ENCODE assay signal across 1 cellular context in genomic region chr11:10328314-10329090, GRCh38.
TF ChIP-seq lines count a peak whose summit lies in the region.

No MANE protein-coding gene starts in this region.

TF ChIP-seq in endothelial cell of umbilical vein, 7 proteins besides CTCF, POLR2A, EP300 and RAD21:
- TF ChIP-seq MYC (IDR thresholded peaks at IDR 0.05; ENCODE audit: low read depth, low read length) (no peak), EZH2 (IDR thresholded peaks at IDR 0.05; ENCODE audit: borderline replicate concordance, low read depth, low read length, severe bottlenecking) (no peak), GATA2 (IDR thresholded peaks at IDR 0.05; ENCODE audit: insufficient read depth, insufficient read length, low read depth, low read length) (peak; percentile 91), JUN (IDR thresholded peaks at IDR 0.05; ENCODE audit: borderline replicate concordance, insufficient read depth, insufficient read length, low read depth) (peak; percentile 70), FOS (IDR thresholded peaks at IDR 0.05; ENCODE audit: borderline replicate concordance, insufficient read depth, low read length) (peak; percentile 78), POLR2AphosphoS5 (IDR thresholded peaks at IDR 0.05; ENCODE audit: insufficient read depth, low read depth, low read length) (peak; percentile 70)
- TF ChIP-seq, protein P1, sequence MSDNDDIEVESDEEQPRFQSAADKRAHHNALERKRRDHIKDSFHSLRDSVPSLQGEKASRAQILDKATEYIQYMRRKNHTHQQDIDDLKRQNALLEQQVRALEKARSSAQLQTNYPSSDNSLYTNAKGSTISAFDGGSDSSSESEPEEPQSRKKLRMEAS (IDR thresholded peaks at IDR 0.05; ENCODE audit: insufficient read depth, insufficient read length): no peak
TF ChIP-seq in endothelial cell of umbilical vein: peak in this region for 4.
